ENCODE assay signal across 11 cellular contexts in the genomic region with DNA sequence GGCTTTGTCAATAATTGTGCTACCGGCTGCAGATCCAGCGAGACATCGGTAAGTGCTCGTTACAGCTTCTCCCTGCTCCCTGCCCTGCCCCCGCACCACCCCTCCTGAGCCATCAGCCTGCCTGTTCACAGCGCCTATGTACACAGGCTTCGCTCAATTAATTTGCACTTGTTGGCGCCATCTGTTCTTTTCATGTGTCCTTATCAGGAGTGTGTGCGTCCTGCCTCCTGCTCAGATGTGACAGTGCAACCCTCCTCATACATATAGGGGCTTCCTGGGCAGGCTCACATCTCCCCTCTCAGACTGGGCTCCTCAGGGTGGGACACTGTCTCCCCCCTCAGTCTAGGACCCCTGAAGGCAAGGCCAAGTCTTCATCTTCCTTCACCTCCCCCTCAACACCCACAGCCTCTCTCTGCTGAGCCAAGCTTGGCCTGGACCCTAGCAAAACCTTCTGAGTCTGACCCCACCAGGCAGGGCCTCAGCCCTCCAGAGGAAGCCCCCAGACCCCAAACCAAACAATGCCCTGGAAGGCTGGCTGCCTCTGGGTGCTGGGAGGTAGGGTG. TPM values are rescaled to one million over a fixed set of nuclear protein-coding genes. Genes with fewer than 3 reads are reported as not detected.
A peak's percentile ranks its signal among the peaks of the same experiment; 100 is the strongest.
DNase-seq lines count a peak whose midpoint lies in the region; ATAC-seq lines count a peak whose summit lies in the region.
"Had no signal": no experiment of that assay in that cellular context is flagged by ENCODE, and none has a peak within 500 bp of the region (broad histone marks: within the 10 kb centered on the region; RNA-seq: fewer than 3 reads in every experiment).

No MANE protein-coding gene starts in this region.

- no peaks in the 10 kb centered on the region for H3K27me3 ChIP-seq in aorta (ENCODE audit: control insufficient read depth in 1 of 2, insufficient read depth in 2 of 2, low read length in 1 of 2)

- H3K27ac ChIP-seq in aorta (ENCODE audit: low read depth in 1 of 2, low read length in 2 of 2): no peak overlapping the region

- no peaks in the 10 kb centered on the region for H3K36me3 ChIP-seq in aorta (ENCODE audit: control insufficient read depth in 1 of 2, insufficient read depth in 2 of 2, low read length in 1 of 2)
- H3K36me3 ChIP-seq: HAP-1 had no signal

- no peak overlapping the region for H3K4me3 ChIP-seq in aorta (ENCODE audit: low read length in 2 of 2)
- H3K4me3 ChIP-seq: HAP-1 had no signal

- peaks cover 0 to 2% of the 10 kb centered on the region in 2 donors for H3K4me1 ChIP-seq in aorta (ENCODE audit: control insufficient read depth in 1 of 2, insufficient read depth in 2 of 2, low read length in 2 of 2)

- intact Hi-C loops in aorta (cut with DNase I): no loop called here

- no peak for ATAC-seq in aorta (ENCODE audit: low FRiP score)

- H3K9me3 ChIP-seq in aorta (ENCODE audit: control insufficient read depth, low read length): no peaks in the 10 kb centered on the region
- H3K9me3 ChIP-seq: HAP-1 had no signal

- WGBS in aorta, 2 donors: 93 to 96% methylated on average over 9 of the region's 9 CpGs

- DNase-seq in D341Med (ENCODE audit: low spot score) (peak; percentile 82), NCI-H146 treated with DMSO at 0.1 percent for 48 hours (lab: John Stamatoyannopoulos, UW; ENCODE audit: unreplicated experiment) (peak; percentile 91), NCI-H524 (lab: John Stamatoyannopoulos, UW) (peak; percentile 95 to 99), cerebellum (ENCODE audit: low spot score) (peak; percentile 79), HK-2 (ENCODE audit: unreplicated experiment) (no peak), aorta (no peak)
- no peak for DNase-seq in stimulated activated CD4-positive, alpha-beta T cell treated with anti-CD3 and anti-CD28 coated beads, Interleukin-4, amount 100 ng/mL, for 4 hours
- no peak for DNase-seq in effector CD8-positive, alpha-beta T cell (lab: John Stamatoyannopoulos, UW)
- DNase-seq: activated CD8-positive, alpha-beta memory T cell treated with anti-CD3 and anti-CD28 coated beads, Interleukin-2, amount 50 U/mL, for 4 hours had no signal

RNA-seq across cellular contexts. Expression of gene CYP11A1, which starts 54.9 kb away (rescaled TPM):
- total RNA-seq in cerebellum (0.54 TPM), aorta (1 to 10 TPM; 1.3 to 1.5 TPM)
- under 1 TPM in 1 of 2 donors, not detected in 1; 0.10 TPM for polyA plus RNA-seq in aorta
- total RNA-seq: HT-29 had no signal

Comparison
In these comparisons a context has a peak if more than half of its experiments do, and no peak if none do; other contexts are left out.
1. DNase-seq: peak in D341Med (single experiment), NCI-H146 treated with DMSO at 0.1 percent for 48 hours (single experiment), NCI-H524 (2 of 2) and cerebellum (single experiment); none in stimulated activated CD4-positive, alpha-beta T cell treated with anti-CD3 and anti-CD28 coated beads, Interleukin-4, amount 100 ng/mL, for 4 hours (0 of 2), effector CD8-positive, alpha-beta T cell (single experiment), HK-2 (single experiment) and aorta (0 of 2).